ENCODE assay signal across 6 cellular contexts in the genomic region with DNA sequence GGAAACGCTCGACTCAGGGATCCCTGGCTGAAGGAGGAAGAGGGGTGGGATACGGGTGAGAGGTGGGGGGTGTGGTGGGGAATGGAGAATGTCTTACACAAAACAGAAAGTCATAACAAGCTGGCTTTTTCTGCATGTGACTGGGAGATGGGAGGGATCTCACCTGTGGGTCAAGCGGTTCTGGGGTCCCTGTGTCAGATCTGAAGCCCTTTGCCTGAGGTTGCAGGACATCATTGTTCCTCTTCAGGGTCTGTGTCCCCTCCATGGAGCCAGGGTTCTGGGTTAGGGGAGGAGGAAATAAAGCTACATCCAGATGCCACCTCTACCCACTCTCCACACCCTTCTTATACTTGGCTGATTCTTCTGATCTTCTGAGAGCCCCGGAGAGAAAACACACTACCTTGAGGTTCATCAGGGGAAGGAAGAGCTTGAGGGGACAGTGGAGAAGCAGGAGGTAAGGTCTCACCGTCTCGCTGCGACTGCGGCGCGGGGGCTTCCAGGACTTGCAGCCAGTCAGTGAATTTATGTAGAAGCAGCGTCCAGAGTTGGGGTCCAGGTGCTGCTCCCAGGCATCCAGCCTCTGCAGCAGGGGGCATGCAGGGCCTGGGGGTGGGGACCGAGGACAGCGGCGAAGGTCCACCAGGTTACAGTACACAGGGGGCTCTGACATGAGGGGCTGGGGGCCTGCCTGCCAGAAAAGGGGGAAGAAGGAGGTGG.
DNase-seq lines count a peak whose midpoint lies in the region; ATAC-seq and TF ChIP-seq lines count a peak whose summit lies in the region.

No MANE protein-coding gene starts in this region.

- peak overlapping the region; percentile 33 to 52 for H3K4me3 ChIP-seq in tibial artery

- no peak for DNase-seq in activated naive CD4-positive, alpha-beta T cell treated with Interleukin-2 at 50 U/mL for 16 hours
- no peak for DNase-seq in effector memory CD8-positive, alpha-beta T cell
- DNase-seq in tibial artery = no peak
- DNase-seq in nucleus accumbens (lab: John Stamatoyannopoulos, UW) = no peak

- H3K27me3 Mint-ChIP-seq in activated naive CD4-positive, alpha-beta T cell treated with anti-CD3 and anti-CD28 coated beads, Interleukin-2, amount 50 U/mL, for 24 hours = no peaks in the 10 kb centered on the region
- no peaks in the 10 kb centered on the region for H3K27me3 Mint-ChIP-seq in effector memory CD8-positive, alpha-beta T cell

- H3K27ac ChIP-seq in tibial artery = no peak overlapping the region

- intact Hi-C loops in tibial artery (cut with DNase I; ENCODE audit: low total_unique reads) = no loop called here

- no peak for TF ChIP-seq CTCF in tibial artery (IDR thresholded peaks at IDR 0.05)

- H3K4me1 ChIP-seq in tibial artery = peaks cover 0 to 19% (median 14%) of the 10 kb centered on the region in 4 donors

- H3K27ac Mint-ChIP-seq in activated naive CD4-positive, alpha-beta T cell treated with anti-CD3 and anti-CD28 coated beads, Interleukin-2, amount 50 U/mL, for 24 hours = peak overlapping the region; percentile 91
- H3K27ac Mint-ChIP-seq in effector memory CD8-positive, alpha-beta T cell = peak overlapping the region; percentile 96 to 98

- H3K9me3 Mint-ChIP-seq in activated naive CD4-positive, alpha-beta T cell treated with anti-CD3 and anti-CD28 coated beads, Interleukin-2, amount 50 U/mL, for 24 hours = no peaks in the 10 kb centered on the region
- no peaks in the 10 kb centered on the region for H3K9me3 Mint-ChIP-seq in effector memory CD8-positive, alpha-beta T cell

- H3K4me1 Mint-ChIP-seq in activated naive CD4-positive, alpha-beta T cell treated with anti-CD3 and anti-CD28 coated beads, Interleukin-2, amount 50 U/mL, for 24 hours = peaks cover 88% of the 10 kb centered on the region
- peaks cover 73 to 78% of the 10 kb centered on the region in 2 donors for H3K4me1 Mint-ChIP-seq in effector memory CD8-positive, alpha-beta T cell (ENCODE audit: low read depth in 2 of 2)

- H3K36me3 Mint-ChIP-seq in activated naive CD4-positive, alpha-beta T cell treated with anti-CD3 and anti-CD28 coated beads, Interleukin-2, amount 50 U/mL, for 24 hours = peaks cover 10% of the 10 kb centered on the region
- peaks cover 78% of the 10 kb centered on the region for H3K36me3 Mint-ChIP-seq in effector memory CD8-positive, alpha-beta T cell (ENCODE audit: insufficient read depth)

- peaks cover 0 to 63% of the 10 kb centered on the region in 2 donors for H3K27me3 ChIP-seq in tibial artery

- H3K36me3 ChIP-seq in tibial artery = no peaks in the 10 kb centered on the region

- H3K9me3 ChIP-seq in tibial artery = no peaks in the 10 kb centered on the region

- ATAC-seq in effector memory CD8-positive, alpha-beta T cell (replicated peaks) = no peak
- ATAC-seq in GM18870 (IDR thresholded peaks at IDR 0.05; ENCODE audit: unreplicated experiment) = no peak

- H3K4me3 Mint-ChIP-seq in activated naive CD4-positive, alpha-beta T cell treated with anti-CD3 and anti-CD28 coated beads, Interleukin-2, amount 50 U/mL, for 24 hours = peak overlapping the region; percentile 95
- peak overlapping the region; percentile 97 to 98 for H3K4me3 Mint-ChIP-seq in effector memory CD8-positive, alpha-beta T cell
